In genomic region chr2:100818003-100818605, GRCh38 we compare ENCODE assay signal across 8 cellular contexts. TPM values are rescaled to one million over a fixed set of nuclear protein-coding genes. Genes with fewer than 3 reads are reported as not detected.
A peak's percentile ranks its signal among the peaks of the same experiment; 100 is the strongest.
DNase-seq lines count a peak whose midpoint lies in the region; ATAC-seq and TF ChIP-seq lines count a peak whose summit lies in the region.

No MANE protein-coding gene starts in this region.

- H3K4me3 ChIP-seq in H7 (ENCODE audit: insufficient read depth, low read depth, low read length) (peak overlapping the region; percentile 48; the same call in 1 of the 2 replicates), left ventricle myocardium inferior (peak overlapping the region; percentile 91), retinal pigment epithelial cell (ENCODE audit: low read length) (peak overlapping the region; percentile 69)

- H3K27ac ChIP-seq in left ventricle myocardium inferior (replicated peaks) = peak overlapping the region; percentile 94

- DNase-seq in H7 (no peak), left ventricle myocardium inferior (no peak), retinal pigment epithelial cell (ENCODE audit: low read depth) (no peak), NCI-H1930 (lab: John Stamatoyannopoulos, UW) (no peak), NCI-H2196 (lab: John Stamatoyannopoulos, UW; ENCODE audit: unreplicated experiment) (no peak)
- no peak for DNase-seq in activated naive CD8-positive, alpha-beta T cell treated with anti-CD3 and anti-CD28 coated beads, Interleukin-2, amount 50 U/mL, for 24 hours

- H3K9me3 Mint-ChIP-seq in activated naive CD8-positive, alpha-beta T cell treated with anti-CD3 and anti-CD28 coated beads, Interleukin-2, amount 50 U/mL, for 24 hours = no peaks in the 10 kb centered on the region

- no peaks in the 10 kb centered on the region for H3K36me3 Mint-ChIP-seq in activated naive CD8-positive, alpha-beta T cell treated with anti-CD3 and anti-CD28 coated beads, Interleukin-2, amount 50 U/mL, for 24 hours (ENCODE audit: low read depth)

- TF ChIP-seq CTCF in left ventricle myocardium inferior (IDR thresholded peaks at IDR 0.05; ENCODE audit: borderline replicate concordance) = no peak
- TF ChIP-seq CTCF in retinal pigment epithelial cell (conservative IDR thresholded peaks at IDR 0.05; ENCODE audit: low read depth, low read length) = no peak

- H3K4me1 Mint-ChIP-seq in activated naive CD8-positive, alpha-beta T cell treated with anti-CD3 and anti-CD28 coated beads, Interleukin-2, amount 50 U/mL, for 24 hours = peaks cover 29% of the 10 kb centered on the region

- no peaks in the 10 kb centered on the region for H3K9me3 ChIP-seq in left ventricle myocardium inferior (replicated peaks)

- peaks cover 33% of the 10 kb centered on the region for H3K27me3 Mint-ChIP-seq in activated naive CD8-positive, alpha-beta T cell treated with anti-CD3 and anti-CD28 coated beads, Interleukin-2, amount 50 U/mL, for 24 hours

- H3K4me3 Mint-ChIP-seq in activated naive CD8-positive, alpha-beta T cell treated with anti-CD3 and anti-CD28 coated beads, Interleukin-2, amount 50 U/mL, for 24 hours = peak overlapping the region; percentile 75

- intact Hi-C loops in left ventricle myocardium inferior (cut with micrococcal nuclease) = no loop called here

- H3K4me1 ChIP-seq in left ventricle myocardium inferior = peaks cover 81% of the 10 kb centered on the region

- peak overlapping the region; percentile 65 for H3K27ac Mint-ChIP-seq in activated naive CD8-positive, alpha-beta T cell treated with anti-CD3 and anti-CD28 coated beads, Interleukin-2, amount 50 U/mL, for 24 hours

- H3K36me3 ChIP-seq in H7 (replicated peaks; ENCODE audit: control insufficient read depth, insufficient read depth, low read length) (no peaks in the 10 kb centered on the region), left ventricle myocardium inferior (no peaks in the 10 kb centered on the region)

- H3K27me3 ChIP-seq in H7 (ENCODE audit: control insufficient read depth, insufficient read depth, low read length) (peaks cover 45% of the 10 kb centered on the region), left ventricle myocardium inferior (ENCODE audit: low read depth) (no peaks in the 10 kb centered on the region)

- peak; percentile 40 for ATAC-seq in activated naive CD8-positive, alpha-beta T cell treated with anti-CD3 and anti-CD28 coated beads, Interleukin-2, amount 50 U/mL, for 24 hours
- ATAC-seq in GM19351 (IDR thresholded peaks at IDR 0.05; ENCODE audit: unreplicated experiment) = no peak
- ATAC-seq in GM21367 (IDR thresholded peaks at IDR 0.05; ENCODE audit: unreplicated experiment) = no peak

RNA-seq across cellular contexts. Expression of gene NPAS2, which starts 1.8 kb away (rescaled TPM):
- 0.26 and 0.42 TPM in 2 replicates for total RNA-seq in H7 (2014; rRNA removed; shearing (Covaris generic))
- total RNA-seq in left ventricle myocardium inferior = 51.0 TPM

Comparison
In these comparisons a context has a peak if more than half of its experiments do, and no peak if none do; other contexts are left out.
1. RNA of gene NPAS2, which starts 1.8 kb away (total RNA-seq): 51.0 TPM in left ventricle myocardium inferior (single experiment); 0.26 to 0.42 TPM in H7; every median in the first group is over 10 times any median in the second.
2. Peak in every context shown above with its lines, with median percentiles within 50 percentile points of each other: H3K4me3 ChIP-seq.